8 cellular contexts compared by ENCODE assay signal in the genomic region with DNA sequence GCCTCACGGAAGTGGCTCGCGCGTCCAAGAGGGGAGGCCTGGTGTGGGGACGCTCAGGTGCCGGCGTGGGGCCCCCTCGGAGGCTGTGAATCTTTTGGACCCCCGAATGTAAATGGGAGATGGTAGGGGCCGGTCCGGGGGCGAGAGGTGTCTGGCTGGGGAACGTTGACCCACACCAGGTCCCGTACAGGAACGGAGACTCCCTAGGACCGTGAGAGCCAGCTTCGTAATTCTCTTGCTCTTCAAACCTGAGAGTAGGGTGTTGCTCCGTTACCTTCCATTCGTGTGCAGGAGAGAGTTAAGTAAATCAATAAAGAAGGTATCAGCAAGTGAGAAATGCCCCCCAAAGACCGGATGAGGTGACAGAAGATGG. TPM values are rescaled to one million over a fixed set of nuclear protein-coding genes. Genes with fewer than 3 reads are reported as not detected.
DNase-seq lines count a peak whose midpoint lies in the region; ATAC-seq and TF ChIP-seq lines count a peak whose summit lies in the region.

No MANE protein-coding gene starts in this region.

- no peak for DNase-seq in kidney epithelial cell (ENCODE audit: low read depth)
- no peak for DNase-seq in thyroid gland
- DNase-seq in GOT3 (lab: John Stamatoyannopoulos, UW) = no peak
- DNase-seq in GM13977 (ENCODE audit: low spot score) = no peak
- no peak for DNase-seq in Kasumi-1 (lab: John Stamatoyannopoulos, UW)

- TF ChIP-seq POLR2A in thyroid gland (IDR thresholded peaks at IDR 0.05) = no peak

- peak overlapping the region; percentile 90 for H3K27ac ChIP-seq in C4-2B
- peak overlapping the region; percentile 96 for H3K27ac ChIP-seq in angular gyrus (ENCODE audit: low read depth, low read length)
- H3K27ac ChIP-seq in thyroid gland = peak overlapping the region; percentile 92 to 97 (median 95)

- no peaks in the 10 kb centered on the region for H3K36me3 ChIP-seq in kidney epithelial cell (ENCODE audit: control insufficient read depth, insufficient read depth, low read length)
- H3K36me3 ChIP-seq in thyroid gland = peaks cover 3% of the 10 kb centered on the region in 2 donors

- H3K9me3 ChIP-seq in thyroid gland = no peaks in the 10 kb centered on the region

- no peaks in the 10 kb centered on the region for H3K27me3 ChIP-seq in kidney epithelial cell (ENCODE audit: control insufficient read depth, insufficient read depth, low read length)
- H3K27me3 ChIP-seq in thyroid gland = no peaks in the 10 kb centered on the region

- peaks cover 19 to 56% of the 10 kb centered on the region in 2 donors for H3K4me1 ChIP-seq in thyroid gland

- H3K4me3 ChIP-seq in kidney epithelial cell (ENCODE audit: low read depth, low read length) (peak overlapping the region; percentile 65), thyroid gland (replicated peaks in 1 of 3) (peak overlapping the region; percentile 40 to 89 (median 63))

- 0 to 1% methylated on average over 10 to 20 of the region's 20 CpGs for WGBS in thyroid gland, 2 donors

- in situ Hi-C loops in GM13977 (cut with MboI; ENCODE audit: low pct_unique_long_range_greater_than_20kb, low sequenced_read_pairs, unreplicated experiment) = no loop called here

- ATAC-seq in HG03103 (IDR thresholded peaks at IDR 0.05; ENCODE audit: low read depth, unreplicated experiment) = peak; percentile 3

- TF ChIP-seq CTCF in C4-2B (conservative IDR thresholded peaks at IDR 0.05) = no peak
- no peak for TF ChIP-seq CTCF in kidney epithelial cell (IDR thresholded peaks at IDR 0.05; ENCODE audit: insufficient read depth, low read length, poor library complexity, severe bottlenecking)
- TF ChIP-seq CTCF in thyroid gland (IDR thresholded peaks at IDR 0.05) = no peak
- TF ChIP-seq CTCF in GM13977 (IDR thresholded peaks at IDR 0.05; ENCODE audit: extremely low read depth, insufficient read depth, missing control alignments) = no peak

- intact Hi-C loops in thyroid gland (cut with DNase I) = loop anchor here (10.0 kb wide), 1 partner anchor 46 kb away; no protein-coding TSS in a partner anchor

RNA-seq across cellular contexts. Expression of a gene that starts 0.5 kb away (rescaled TPM):
- total RNA-seq in kidney epithelial cell (64.8 and 65.9 TPM in 2 replicates), thyroid gland (10 to 100 TPM; 32.8 to 43.7 (median 41.0) TPM)

RNA-seq across cellular contexts. Expression of a gene that starts 0.9 kb away (rescaled TPM):
- total RNA-seq in kidney epithelial cell (12.9 and 14.8 TPM in 2 replicates), thyroid gland (10 to 100 TPM; 10.3 to 13.7 (median 11.8) TPM)
